1 cellular context compared by ENCODE assay signal in genomic region chr17:65523853-65524664, GRCh38.
TF ChIP-seq lines count a peak whose summit lies in the region.

No MANE protein-coding gene starts in this region.

TF ChIP-seq in GM23338, 12 proteins besides CTCF, POLR2A, EP300 and RAD21 (continued from another document):
- TF ChIP-seq ZNF462 (CRISPR knock-in tag; IDR thresholded peaks at IDR 0.05) (no peak), ETS1 (IDR thresholded peaks at IDR 0.05) (no peak), REST (IDR thresholded peaks at IDR 0.05; ENCODE audit: unreplicated experiment) (no peak)
